Comparison of ENCODE assay signal across 8 cellular contexts in the genomic region with DNA sequence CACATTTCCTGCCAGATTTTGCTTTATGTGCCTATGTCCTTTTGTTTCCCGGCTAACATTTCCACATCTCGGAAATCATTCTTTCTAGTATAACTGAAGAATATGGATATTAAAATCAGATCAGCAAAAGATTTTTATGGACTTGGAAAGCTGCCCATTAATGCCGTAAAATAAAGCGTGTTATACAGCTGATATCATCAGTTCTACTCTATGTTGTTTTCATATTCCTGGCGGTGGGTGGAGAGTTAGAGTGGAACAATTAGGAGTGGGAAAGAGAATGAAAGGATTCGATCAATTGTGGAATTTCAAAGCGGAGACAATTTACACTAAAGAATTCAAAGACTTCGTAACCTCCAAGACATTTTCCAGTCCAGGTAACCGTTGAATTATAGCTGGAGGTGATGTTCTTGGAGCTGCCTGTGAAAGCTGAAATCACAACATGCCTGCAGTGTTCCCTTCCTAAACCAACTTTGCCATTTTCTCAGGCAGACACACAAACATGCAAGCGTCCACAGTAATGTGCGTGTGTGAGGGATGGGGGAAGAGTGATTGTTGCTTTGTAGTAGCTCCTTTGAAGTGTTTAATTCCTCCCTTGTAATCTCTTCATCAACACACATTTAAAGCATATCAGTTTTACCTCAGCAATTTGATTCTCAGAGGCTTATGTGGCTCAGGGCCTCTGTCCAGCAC.
DNase-seq lines count a peak whose midpoint lies in the region; ATAC-seq and TF ChIP-seq lines count a peak whose summit lies in the region.

No MANE protein-coding gene starts in this region.

- intact Hi-C loops in CD4-positive, alpha-beta T cell (cut with DNase I, micrococcal nuclease): loop anchor here (1.0 to 5.0 kb wide), 6 partner anchors 28 to 240 kb away; no protein-coding TSS in a partner anchor

- H3K4me1 ChIP-seq in endodermal cell (ENCODE audit: control insufficient read depth, insufficient read depth, low read length): peaks cover 7% of the 10 kb centered on the region
- peaks cover 12% of the 10 kb centered on the region for H3K4me1 ChIP-seq in parathyroid adenoma

- no peaks in the 10 kb centered on the region for H3K27me3 ChIP-seq in CD4-positive, alpha-beta T cell (ENCODE audit: control insufficient read depth, insufficient read depth, low read length)
- H3K27me3 ChIP-seq in endodermal cell (ENCODE audit: control insufficient read depth, insufficient read depth, low read length, poor library complexity, severe bottlenecking) (no peaks in the 10 kb centered on the region), parathyroid adenoma (ENCODE audit: control insufficient read depth, insufficient read depth, low read length) (no peaks in the 10 kb centered on the region)

- H3K4me3 Mint-ChIP-seq in CD4-positive, alpha-beta T cell: no peak overlapping the region
- no peak overlapping the region for H3K4me3 Mint-ChIP-seq in endodermal cell

- POLR2A ChIA-PET in CD4-positive, alpha-beta T cell (lab: Charles Lee): interaction anchor here (0.9 to 4.6 kb wide), 14 partner anchors 10 to 91 kb away, joined by 4 to 155 read pairs (median 8); no protein-coding TSS in a partner anchor

- TF ChIP-seq CTCF in CD4-positive, alpha-beta T cell (IDR thresholded peaks at IDR 0.05): no peak
- TF ChIP-seq CTCF in endodermal cell (conservative IDR thresholded peaks at IDR 0.05) (no peak), parathyroid adenoma (IDR thresholded peaks at IDR 0.05) (no peak)

- no peaks in the 10 kb centered on the region for H3K36me3 Mint-ChIP-seq in CD4-positive, alpha-beta T cell (ENCODE audit: low read depth)
- H3K36me3 Mint-ChIP-seq in endodermal cell (ENCODE audit: low read depth): no peaks in the 10 kb centered on the region

- peak in 1 of 10 experiments; percentile 5 for DNase-seq in CD4-positive, alpha-beta T cell
- peak; percentile 34 for DNase-seq in NCI-H2227 (lab: John Stamatoyannopoulos, UW; ENCODE audit: unreplicated experiment)
- no peak for DNase-seq in endodermal cell
- DNase-seq in NK-92 treated with Interleukin-12 subunit alpha and Interleukin-12 subunit beta, amount 100 ng/mL, for 24 hours (lab: John Stamatoyannopoulos, UW): no peak
- no peak for DNase-seq in activated CD4-positive, CD25-positive, alpha-beta regulatory T cell (lab: John Stamatoyannopoulos, UW)
- no peak for DNase-seq in COLO668 (lab: John Stamatoyannopoulos, UW; ENCODE audit: unreplicated experiment)

- H3K4me3 ChIP-seq in endodermal cell (ENCODE audit: low read length) (no peak overlapping the region), parathyroid adenoma (ENCODE audit: low read depth, low read length) (peak overlapping the region; percentile 19)

- peak overlapping the region; percentile 84 for H3K4me2 ChIP-seq in parathyroid adenoma (ENCODE audit: low read length)

- no peaks in the 10 kb centered on the region for H3K9me3 ChIP-seq in CD4-positive, alpha-beta T cell (ENCODE audit: control insufficient read depth, low read length)
- H3K9me3 ChIP-seq in endodermal cell (ENCODE audit: control insufficient read depth, low read length): no peaks in the 10 kb centered on the region
- H3K9me3 ChIP-seq in parathyroid adenoma (ENCODE audit: control insufficient read depth, low read length): no peaks in the 10 kb centered on the region

- H3K79me2 ChIP-seq in parathyroid adenoma: no peaks in the 10 kb centered on the region

- CTCF ChIA-PET in CD4-positive, alpha-beta T cell (lab: Charles Lee): interaction anchor here (1.0 to 3.0 kb wide), 9 partner anchors 20 to 240 kb away, joined by 3 to 25 read pairs (median 3); no protein-coding TSS in a partner anchor

- no peaks in the 10 kb centered on the region for H3K27me3 Mint-ChIP-seq in CD4-positive, alpha-beta T cell
- no peaks in the 10 kb centered on the region for H3K27me3 Mint-ChIP-seq in endodermal cell (ENCODE audit: insufficient read depth)

- peak overlapping the region; percentile 68 for H3K27ac ChIP-seq in CD4-positive, alpha-beta T cell (ENCODE audit: low read depth, low read length)
- H3K27ac ChIP-seq in endodermal cell (ENCODE audit: low read depth, low read length) (peak overlapping the region; percentile 89), parathyroid adenoma (peak overlapping the region; percentile 79)

- no peaks in the 10 kb centered on the region for H3K36me3 ChIP-seq in endodermal cell (ENCODE audit: control insufficient read depth, insufficient read depth, low read length)
- H3K36me3 ChIP-seq in parathyroid adenoma (ENCODE audit: control insufficient read depth, insufficient read depth, low read length): no peaks in the 10 kb centered on the region

- H3K9ac ChIP-seq in endodermal cell (ENCODE audit: extremely low read depth, low read length, poor library complexity, severe bottlenecking) (no peak overlapping the region), parathyroid adenoma (no peak overlapping the region)

- peak; percentile 5 for ATAC-seq in CD4-positive, alpha-beta T cell (ENCODE audit: poor library complexity)
- ATAC-seq in GM21619 (IDR thresholded peaks at IDR 0.05; ENCODE audit: unreplicated experiment): no peak

- H3K27ac Mint-ChIP-seq in CD4-positive, alpha-beta T cell: no peak overlapping the region
- H3K27ac Mint-ChIP-seq in endodermal cell: no peak overlapping the region

- H3K9me3 Mint-ChIP-seq in CD4-positive, alpha-beta T cell: no peaks in the 10 kb centered on the region
- no peaks in the 10 kb centered on the region for H3K9me3 Mint-ChIP-seq in endodermal cell

- H2AFZ ChIP-seq in parathyroid adenoma: peak overlapping the region; percentile 66

- peaks cover 11% of the 10 kb centered on the region for H3K4me1 Mint-ChIP-seq in CD4-positive, alpha-beta T cell (ENCODE audit: low read depth)
- H3K4me1 Mint-ChIP-seq in endodermal cell: peaks cover 7% of the 10 kb centered on the region

- WGBS in endodermal cell (ENCODE audit: insufficient coverage in 1 of 2, insufficient read length in 1 of 2), 2 experiments: 72 to 86% methylated on average over 4 to 9 of the region's 11 CpGs
